Comparison of ENCODE assay signal across 12 cellular contexts in genomic region chr6:118864330-118865166, GRCh38. TPM values are rescaled to one million over a fixed set of nuclear protein-coding genes. Genes with fewer than 3 reads are reported as not detected.
DNase-seq lines count a peak whose midpoint lies in the region; ATAC-seq, FAIRE-seq and TF ChIP-seq lines count a peak whose summit lies in the region.
"Had no signal": no experiment of that assay in that cellular context is flagged by ENCODE, and none has a peak within 500 bp of the region (broad histone marks: within the 10 kb centered on the region; RNA-seq: fewer than 3 reads in every experiment).

No MANE protein-coding gene starts in this region.

- no peak for TF ChIP-seq CTCF in astrocyte (IDR thresholded peaks at IDR 0.05; ENCODE audit: insufficient read depth, low read depth, low read length)

- peak overlapping the region; percentile 10 for H3K27ac Mint-ChIP-seq in activated CD4-positive, alpha-beta T cell treated with anti-CD3 and anti-CD28 coated beads, Interleukin-2, amount 10 ng/mL, durations not matched to agents 7 days and 5 days
- H3K27ac Mint-ChIP-seq in astrocyte (ENCODE audit: unreplicated experiment): no peak overlapping the region

- no peak overlapping the region for H3K9ac ChIP-seq in astrocyte (ENCODE audit: low read length)
- H3K9ac ChIP-seq in skeletal muscle tissue (ENCODE audit: low read depth in 1 of 3, low read length in 3 of 3): no peak overlapping the region
- H3K9ac ChIP-seq: SK-N-SH had no signal

- CTCF ChIA-PET in activated CD4-positive, alpha-beta T cell treated with anti-CD3 and anti-CD28 coated beads, Interleukin-2, amount 10 ng/mL, durations not matched to agents 7 days and 5 days (lab: Charles Lee): interaction anchor here (0.9 to 2.4 kb wide), 10 partner anchors 11 to 64 kb away, joined by 3 to 9 read pairs (median 3); no protein-coding TSS in a partner anchor

- peaks cover 25% of the 10 kb centered on the region for H3K9me3 Mint-ChIP-seq in activated CD4-positive, alpha-beta T cell treated with anti-CD3 and anti-CD28 coated beads, Interleukin-2, amount 10 ng/mL, durations not matched to agents 7 days and 5 days
- peaks cover 4% of the 10 kb centered on the region for H3K9me3 Mint-ChIP-seq in astrocyte (ENCODE audit: unreplicated experiment)

- no peak for DNase-seq in activated CD4-positive, alpha-beta T cell treated with anti-CD3 and anti-CD28 coated beads, Interleukin-2, amount 10 ng/mL, durations not matched to agents 7 days and 5 days
- DNase-seq in activated CD4-positive, alpha-beta T cell treated with anti-CD3 and anti-CD28 coated beads, Interleukin-2, amount 50 U/mL, for 1 hour: no peak
- DNase-seq in Kasumi-1 (lab: John Stamatoyannopoulos, UW): peak; percentile 46 to 51
- peak; percentile 12 for DNase-seq in astrocyte (ENCODE audit: low read depth)
- DNase-seq in HAP-1 (ENCODE audit: low spot score in 2 of 2): no peak
- no peak for DNase-seq in NCI-H1436 treated with DMSO at 0.1 percent for 48 hours (lab: John Stamatoyannopoulos, UW)
- DNase-seq: GOT3, SK-N-SH, stomach had no signal

- H3K4me2 ChIP-seq in astrocyte (ENCODE audit: low read length): no peak overlapping the region
- H3K4me2 ChIP-seq: SK-N-SH, smooth muscle cell had no signal

- H3K27me3 Mint-ChIP-seq in activated CD4-positive, alpha-beta T cell treated with anti-CD3 and anti-CD28 coated beads, Interleukin-2, amount 10 ng/mL, durations not matched to agents 7 days and 5 days: no peaks in the 10 kb centered on the region
- no peaks in the 10 kb centered on the region for H3K27me3 Mint-ChIP-seq in astrocyte (ENCODE audit: low read depth, unreplicated experiment)

- ATAC-seq in HG03097 (IDR thresholded peaks at IDR 0.05; ENCODE audit: low FRiP score, unreplicated experiment): no peak

- H3K36me3 ChIP-seq in astrocyte (ENCODE audit: insufficient read depth, low read length) (no peaks in the 10 kb centered on the region), skeletal muscle tissue (ENCODE audit: control insufficient read depth in 3 of 3, insufficient read depth in 3 of 3, low read length in 3 of 3) (no peaks in the 10 kb centered on the region), HAP-1 (replicated peaks) (no peaks in the 10 kb centered on the region)

- H2AFZ ChIP-seq in astrocyte (ENCODE audit: low read depth, low read length): no peak overlapping the region

- POLR2A ChIA-PET in activated CD4-positive, alpha-beta T cell treated with anti-CD3 and anti-CD28 coated beads, Interleukin-2, amount 10 ng/mL, durations not matched to agents 7 days and 5 days (lab: Charles Lee): no interaction called here

- no peaks in the 10 kb centered on the region for H3K4me1 ChIP-seq in astrocyte (ENCODE audit: insufficient read depth, low read length)
- H3K4me1 ChIP-seq in skeletal muscle tissue (ENCODE audit: control insufficient read depth in 3 of 3, insufficient read depth in 3 of 3, low read length in 3 of 3): peaks cover 15 to 40% (median 23%) of the 10 kb centered on the region in 3 donors
- H3K4me1 ChIP-seq in HAP-1: no peaks in the 10 kb centered on the region

- H3K9me3 ChIP-seq in astrocyte (ENCODE audit: insufficient read depth, low read depth, low read length) (no peaks in the 10 kb centered on the region), skeletal muscle tissue (ENCODE audit: control insufficient read depth in 3 of 3, low read length in 3 of 3) (no peaks in the 10 kb centered on the region), HAP-1 (no peaks in the 10 kb centered on the region)
- H3K9me3 ChIP-seq: SK-N-SH, stomach had no signal

- no peak for FAIRE-seq in astrocyte (lab: Jason Lieb, UNC)

- in situ Hi-C loops in HAP-1 (cut with MboI; ENCODE audit: low sequenced_read_pairs): no loop called here

- H3K4me3 Mint-ChIP-seq in activated CD4-positive, alpha-beta T cell treated with anti-CD3 and anti-CD28 coated beads, Interleukin-2, amount 10 ng/mL, durations not matched to agents 7 days and 5 days: peak overlapping the region; percentile 14
- H3K4me3 Mint-ChIP-seq in astrocyte (ENCODE audit: unreplicated experiment): no peak overlapping the region

- peaks cover 38% of the 10 kb centered on the region for H3K36me3 Mint-ChIP-seq in activated CD4-positive, alpha-beta T cell treated with anti-CD3 and anti-CD28 coated beads, Interleukin-2, amount 10 ng/mL, durations not matched to agents 7 days and 5 days (ENCODE audit: low read depth)
- H3K36me3 Mint-ChIP-seq in astrocyte (ENCODE audit: low read depth, unreplicated experiment): peaks cover 6% of the 10 kb centered on the region

- H3K27ac ChIP-seq in astrocyte (ENCODE audit: low read depth, low read length) (no peak overlapping the region), skeletal muscle tissue (ENCODE audit: low read depth, low read length) (no peak overlapping the region)
- H3K27ac ChIP-seq: stomach had no signal

- no peaks in the 10 kb centered on the region for H3K27me3 ChIP-seq in astrocyte (ENCODE audit: insufficient read depth, low read length)
- no peaks in the 10 kb centered on the region for H3K27me3 ChIP-seq in skeletal muscle tissue (ENCODE audit: control insufficient read depth in 3 of 3, insufficient read depth in 3 of 3, low read length in 3 of 3)
- no peaks in the 10 kb centered on the region for H3K27me3 ChIP-seq in HAP-1 (ENCODE audit: low read depth)
- H3K27me3 ChIP-seq: stomach had no signal

- peaks cover 9% of the 10 kb centered on the region for H3K79me2 ChIP-seq in astrocyte (ENCODE audit: insufficient read depth, low read length)

- no peaks in the 10 kb centered on the region for H4K20me1 ChIP-seq in astrocyte (ENCODE audit: insufficient read depth, low read length)

- peaks cover 18% of the 10 kb centered on the region for H3K4me1 Mint-ChIP-seq in activated CD4-positive, alpha-beta T cell treated with anti-CD3 and anti-CD28 coated beads, Interleukin-2, amount 10 ng/mL, durations not matched to agents 7 days and 5 days
- peaks cover 3% of the 10 kb centered on the region for H3K4me1 Mint-ChIP-seq in astrocyte (ENCODE audit: low read depth, unreplicated experiment)

- H3K4me3 ChIP-seq in astrocyte (ENCODE audit: insufficient read depth, low read depth, low read length) (no peak overlapping the region), skeletal muscle tissue (ENCODE audit: low read length in 3 of 3) (peak overlapping the region in 2 of 3 donors; percentile 1 to 16), HAP-1 (no peak overlapping the region)
- H3K4me3 ChIP-seq: smooth muscle cell, stomach had no signal

RNA-seq across cellular contexts. Expression of gene ASF1A, which starts 29.4 kb away (rescaled TPM):
- 10 to 100 TPM; 38.6 to 40.5 TPM for total RNA-seq in activated CD4-positive, alpha-beta T cell treated with anti-CD3 and anti-CD28 coated beads, Interleukin-2, amount 10 ng/mL, durations not matched to agents 7 days and 5 days
- total RNA-seq in astrocyte (35.7 and 36.4 TPM in 2 replicates), skeletal muscle tissue (11.5 TPM)

Comparison
In these comparisons a context has a peak if more than half of its experiments do, and no peak if none do; other contexts are left out.
1. DNase-seq: peak in Kasumi-1 (2 of 2) and astrocyte (single experiment); none in activated CD4-positive, alpha-beta T cell treated with anti-CD3 and anti-CD28 coated beads, Interleukin-2, amount 10 ng/mL, durations not matched to agents 7 days and 5 days (single experiment), activated CD4-positive, alpha-beta T cell treated with anti-CD3 and anti-CD28 coated beads, Interleukin-2, amount 50 U/mL, for 1 hour (single experiment), HAP-1 (0 of 2) and NCI-H1436 treated with DMSO at 0.1 percent for 48 hours (single experiment).
2. H3K4me3 ChIP-seq: peak in skeletal muscle tissue (2 of 3); none in astrocyte (single experiment) and HAP-1 (single experiment).